In genomic region chr3:188956839-188957489, GRCh38 we compare ENCODE assay signal across 8 cellular contexts.
DNase-seq lines count a peak whose midpoint lies in the region; ATAC-seq and TF ChIP-seq lines count a peak whose summit lies in the region.

No MANE protein-coding gene starts in this region.

- H3K36me3 ChIP-seq in ACC112 (ENCODE audit: insufficient read depth, low read length), result no peaks in the 10 kb centered on the region
- H3K36me3 ChIP-seq in GM06990 (ENCODE audit: control insufficient read depth, insufficient read depth, low read length), result no peaks in the 10 kb centered on the region
- H3K36me3 ChIP-seq in transverse colon, result no peaks in the 10 kb centered on the region

- 24 to 36% methylated on average over 7 to 8 of the region's 8 CpGs for WGBS in transverse colon (ENCODE audit: low coverage in 1 of 2), 2 donors

- no peak for ATAC-seq in stimulated activated naive CD8-positive, alpha-beta T cell treated with anti-CD3 and anti-CD28 coated beads, Interleukin-15, Interleukin-2, amounts not matched to agents 100 U/mL and 50 U/mL, for 24 hours
- no peak for ATAC-seq in HG03039 (IDR thresholded peaks at IDR 0.05; ENCODE audit: unreplicated experiment)

- H3K4me3 ChIP-seq in ACC112 (ENCODE audit: low read depth, low read length) (no peak overlapping the region), GM06990 (replicated peaks; ENCODE audit: low read depth, low read length) (no peak overlapping the region), astrocyte of the spinal cord (ENCODE audit: low read depth, low read length) (no peak overlapping the region), transverse colon (no peak overlapping the region)

- H3K4me1 ChIP-seq in ACC112 (ENCODE audit: control insufficient read depth, insufficient read depth, low read length, unreplicated experiment) (peaks cover 8% of the 10 kb centered on the region), transverse colon (peaks cover 0 to 3% (median 0%) of the 10 kb centered on the region in 4 donors)

- TF ChIP-seq CTCF in GM06990 (IDR thresholded peaks at IDR 0.05; ENCODE audit: insufficient read depth, low read length, poor library complexity, severe bottlenecking), result peak; percentile 64
- peak; percentile 79 for TF ChIP-seq CTCF in astrocyte of the spinal cord (IDR thresholded peaks at IDR 0.05; ENCODE audit: low read depth, low read length)
- peak; percentile 68 to 84 (median 74) for TF ChIP-seq CTCF in transverse colon (IDR thresholded peaks at IDR 0.05)

- H3K27me3 ChIP-seq in ACC112 (ENCODE audit: insufficient read depth, low read length) (no peaks in the 10 kb centered on the region), GM06990 (replicated peaks; ENCODE audit: control insufficient read depth, insufficient read depth, low read length) (no peaks in the 10 kb centered on the region; the same call in 1 of the 2 replicates), transverse colon (no peaks in the 10 kb centered on the region)

- no peak for TF ChIP-seq EP300 in transverse colon (IDR thresholded peaks at IDR 0.05; ENCODE audit: low read depth)

- no peak for DNase-seq in GM06990 (ENCODE audit: extremely low read depth, insufficient read length)
- peak; percentile 18 for DNase-seq in NCI-H2171 treated with DMSO at 0.1 percent for 48 hours (lab: John Stamatoyannopoulos, UW)
- DNase-seq in astrocyte of the spinal cord (ENCODE audit: low read depth, low spot score), result peak; percentile 80
- DNase-seq in inferior parietal cortex (ENCODE audit: extremely low spot score), result peak; percentile 85
- no peak for DNase-seq in transverse colon
- DNase-seq in stimulated activated naive CD8-positive, alpha-beta T cell treated with anti-CD3 and anti-CD28 coated beads, Interleukin-15, Interleukin-2, amounts not matched to agents 100 U/mL and 50 U/mL, for 24 hours, result no peak

- H3K27ac ChIP-seq in ACC112 (ENCODE audit: low read depth, low read length) (no peak overlapping the region), transverse colon (peak overlapping the region in 2 of 4 donors; percentile 42 to 52)

- H3K9me3 ChIP-seq in transverse colon, result no peaks in the 10 kb centered on the region

- intact Hi-C loops in transverse colon (cut with DNase I; ENCODE audit: low total_unique reads), result loop anchor here (10.0 kb wide), 1 partner anchor 802 kb away; the partner anchor contains the start of gene LPP

- no peaks in the 10 kb centered on the region for H3K79me2 ChIP-seq in ACC112 (ENCODE audit: control insufficient read depth, insufficient read depth, low read length, unreplicated experiment)

- in situ Hi-C loops in astrocyte of the spinal cord (cut with HindIII; ENCODE audit: low sequenced_read_pairs), result no loop called here
- in situ Hi-C loops in transverse colon (cut with MboI; ENCODE audit: low pct_ligation_motif_present in 1 of 4, low pct_unique_long_range_greater_than_20kb in 1 of 4, low sequenced_read_pairs in 3 of 4), result loop anchor here in 3 of 4 donors (10.0 to 25.0 kb wide), 4 partner anchors 198 to 1222 kb away; partner anchors contain the start of gene BCL6 (in 1 of the 3)

- TF ChIP-seq POLR2A in transverse colon (IDR thresholded peaks at IDR 0.05), result no peak

- H2AFZ ChIP-seq in ACC112 (ENCODE audit: low read length, unreplicated experiment), result peak overlapping the region; percentile 59

Comparison
In these comparisons a context has a peak if more than half of its experiments do, and no peak if none do; other contexts are left out.
1. DNase-seq: peak in NCI-H2171 treated with DMSO at 0.1 percent for 48 hours (single experiment), astrocyte of the spinal cord (single experiment) and inferior parietal cortex (single experiment); none in GM06990 (single experiment), transverse colon (single experiment) and stimulated activated naive CD8-positive, alpha-beta T cell treated with anti-CD3 and anti-CD28 coated beads, Interleukin-15, Interleukin-2, amounts not matched to agents 100 U/mL and 50 U/mL, for 24 hours (single experiment).
2. Peak in every context shown above with its lines, with median percentiles within 50 percentile points of each other: CTCF ChIP-seq.